20 cellular contexts compared by ENCODE assay signal in genomic region chr7:141156446-141156845, GRCh38.
"Had no signal": no experiment of that assay in that cellular context is flagged by ENCODE, and none has a peak within 500 bp of the region (broad histone marks: within the 10 kb centered on the region; RNA-seq: fewer than 3 reads in every experiment).

No MANE protein-coding gene starts in this region.

- ATAC-seq: activated CD4-positive, alpha-beta T cell treated with anti-CD3 and anti-CD28 coated beads for 36 hours; activated CD8-positive, alpha-beta memory T cell treated with anti-CD3 and anti-CD28 coated beads, Interleukin-2, amount 10 ng/mL, durations not matched to agents 7 days and 5 days; activated CD8-positive, alpha-beta T cell treated with anti-CD3 and anti-CD28 coated beads, Interleukin-2, amount 10 ng/mL, durations not matched to agents 7 days and 5 days; esophagus mucosa; lower lobe of right lung; mucosa of descending colon; right lobe of liver; stimulated activated naive CD8-positive, alpha-beta T cell treated with anti-CD3 and anti-CD28 coated beads, Interleukin-15, Interleukin-2, amounts not matched to agents 100 U/mL and 50 U/mL, for 24 hours had no signal

- H3K27me3 ChIP-seq: ovary, right lobe of liver, testis, transverse colon had no signal

- H3K27ac ChIP-seq: lower lobe of right lung, ovary, right lobe of liver, testis, transverse colon had no signal

- H3K4me3 ChIP-seq: lower lobe of right lung, mucosa of descending colon, ovary, right lobe of liver, testis, transverse colon had no signal

- DNase-seq: activated CD4-positive, alpha-beta T cell treated with anti-CD3 and anti-CD28 coated beads for 36 hours; activated CD4-positive, CD25-positive, alpha-beta regulatory T cell; activated CD8-positive, alpha-beta memory T cell treated with anti-CD3 and anti-CD28 coated beads, Interleukin-2, amount 10 ng/mL, durations not matched to agents 7 days and 5 days; activated CD8-positive, alpha-beta T cell treated with anti-CD3 and anti-CD28 coated beads, Interleukin-2, amount 10 ng/mL, durations not matched to agents 7 days and 5 days; activated naive CD4-positive, alpha-beta T cell; activated T-cell treated with anti-CD3 and anti-CD28 coated beads, Interleukin-2, amount 50 U/mL, for 48 hours; anterior cingulate cortex; endodermal cell; foreskin melanocyte; kidney glomerular epithelial cell; lower lobe of right lung; mesendoderm; mucosa of descending colon; ovary; right lobe of liver; stimulated activated CD4-positive, alpha-beta T cell treated with anti-CD3 and anti-CD28 coated beads, Interleukin-2, amount 100 ng/mL, for 48 hours; stimulated activated naive CD8-positive, alpha-beta T cell treated with anti-CD3 and anti-CD28 coated beads, Interleukin-15, Interleukin-2, amounts not matched to agents 100 U/mL and 50 U/mL, for 24 hours; testis; transverse colon had no signal

- H3K4me1 ChIP-seq: lower lobe of right lung, right lobe of liver, testis, transverse colon had no signal

- H3K36me3 ChIP-seq: lower lobe of right lung, ovary, right lobe of liver, transverse colon had no signal

- H3K9me3 ChIP-seq: lower lobe of right lung, mucosa of descending colon, ovary, right lobe of liver, testis, transverse colon had no signal
